In genomic region chr6:170584954-170585498, GRCh38 we compare ENCODE assay signal across 8 cellular contexts. TPM values are rescaled to one million over a fixed set of nuclear protein-coding genes. Genes with fewer than 3 reads are reported as not detected.
DNase-seq lines count a peak whose midpoint lies in the region; ATAC-seq and TF ChIP-seq lines count a peak whose summit lies in the region.

No MANE protein-coding gene starts in this region.

- in situ Hi-C loops in G401 (cut with HindIII; ENCODE audit: low sequenced_read_pairs), result no loop called here

- peak overlapping the region; percentile 73 to 99 for H3K4me3 ChIP-seq in DND-41 (ENCODE audit: low read depth in 1 of 2, low read length in 2 of 2)
- H3K4me3 ChIP-seq in LNCaP clone FGC (ENCODE audit: low read depth, low read length), result peak overlapping the region; percentile 81
- peak overlapping the region; percentile 93 for H3K4me3 ChIP-seq in colonic mucosa
- H3K4me3 ChIP-seq in muscle layer of duodenum (ENCODE audit: low read depth in 1 of 2, low read length in 2 of 2), result peak overlapping the region; percentile 92 to 97

- peaks cover 36% of the 10 kb centered on the region for H3K36me3 ChIP-seq in DND-41 (ENCODE audit: insufficient read depth, low read length)
- H3K36me3 ChIP-seq in colonic mucosa, result no peaks in the 10 kb centered on the region
- peaks cover 12 to 20% of the 10 kb centered on the region in 2 donors for H3K36me3 ChIP-seq in muscle layer of duodenum (ENCODE audit: control insufficient read depth in 1 of 2, insufficient read depth in 2 of 2, low read length in 2 of 2)

- TF ChIP-seq CTCF in DND-41 (IDR thresholded peaks at IDR 0.05; ENCODE audit: borderline replicate concordance, extremely low read depth, low read length, poor library complexity, severe bottlenecking), result no peak
- no peak for TF ChIP-seq CTCF in LNCaP clone FGC (IDR thresholded peaks at IDR 0.05; ENCODE audit: control insufficient read depth, extremely low read depth, insufficient read depth)
- no peak for TF ChIP-seq CTCF in colonic mucosa (IDR thresholded peaks at IDR 0.05)

- H3K4me2 ChIP-seq in DND-41 (ENCODE audit: insufficient read depth, low read length), result peak overlapping the region; percentile 80

- peak overlapping the region; percentile 97 for H2AFZ ChIP-seq in DND-41 (ENCODE audit: low read depth, low read length)

- intact Hi-C loops in colonic mucosa (cut with DNase I), result no loop called here

- DNase-seq in DND-41 (no peak), LNCaP clone FGC (ENCODE audit: low read depth) (no peak), colonic mucosa (no peak), G401 (ENCODE audit: low spot score) (no peak), NCI-H82 (lab: John Stamatoyannopoulos, UW) (no peak)

- ATAC-seq in DND-41 (ENCODE audit: insufficient read depth, low read depth), result no peak
- ATAC-seq in GM21529 (IDR thresholded peaks at IDR 0.05; ENCODE audit: unreplicated experiment), result peak; percentile 30
- no peak for ATAC-seq in HG03139 (IDR thresholded peaks at IDR 0.05; ENCODE audit: unreplicated experiment)

- H3K9me3 ChIP-seq in DND-41 (ENCODE audit: insufficient read depth, low read length, severe bottlenecking), result peaks cover 3% of the 10 kb centered on the region
- H3K9me3 ChIP-seq in colonic mucosa, result no peaks in the 10 kb centered on the region
- H3K9me3 ChIP-seq in muscle layer of duodenum (ENCODE audit: control insufficient read depth in 1 of 2, low read length in 2 of 2), result no peaks in the 10 kb centered on the region

- H3K9ac ChIP-seq in DND-41 (ENCODE audit: low read depth, low read length), result peak overlapping the region; percentile 88
- peak overlapping the region; percentile 48 to 80 for H3K9ac ChIP-seq in colonic mucosa (ENCODE audit: low read depth in 2 of 2, low read length in 2 of 2)

- H3K4me1 ChIP-seq in DND-41 (ENCODE audit: insufficient read depth, low read length) (peaks cover 28% of the 10 kb centered on the region), colonic mucosa (peaks cover 6% of the 10 kb centered on the region), muscle layer of duodenum (ENCODE audit: control insufficient read depth in 1 of 2, insufficient read depth in 2 of 2, low read length in 2 of 2) (peaks cover 5 to 16% of the 10 kb centered on the region in 2 donors)

- H3K27me3 ChIP-seq in DND-41 (ENCODE audit: insufficient read depth, low read length, poor library complexity) (no peaks in the 10 kb centered on the region), colonic mucosa (no peaks in the 10 kb centered on the region), muscle layer of duodenum (ENCODE audit: low read depth, low read length) (no peaks in the 10 kb centered on the region)

- H3K27ac ChIP-seq in DND-41 (ENCODE audit: low read length), result peak overlapping the region; percentile 84
- H3K27ac ChIP-seq in colonic mucosa, result peak overlapping the region; percentile 81
- H3K27ac ChIP-seq in muscle layer of duodenum (ENCODE audit: low read length), result peak overlapping the region; percentile 78

- H3K79me2 ChIP-seq in DND-41 (ENCODE audit: insufficient read depth, low read length), result peaks cover 34% of the 10 kb centered on the region

- peaks cover 9% of the 10 kb centered on the region; the same call in 1 of the 2 replicates for H4K20me1 ChIP-seq in DND-41 (ENCODE audit: insufficient read depth, low read length)

RNA-seq across cellular contexts. Expression of gene PDCD2, which starts 0.6 kb away (rescaled TPM):
- 10 to 100 TPM; 46.7 to 61.5 TPM for total RNA-seq in colonic mucosa
- 131 and 158 TPM in 2 replicates for total RNA-seq in G401 (2014; rRNA removed; shearing (Covaris generic))

RNA-seq across cellular contexts. Expression of gene TBP, which starts 30.9 kb away (rescaled TPM):
- 10 to 100 TPM; 11.7 to 13.4 TPM for total RNA-seq in colonic mucosa
- 32.8 and 37.8 TPM in 2 replicates for total RNA-seq in G401 (2014; rRNA removed; shearing (Covaris generic))

RNA-seq across cellular contexts. Expression of gene PSMB1, which starts 31.9 kb away (rescaled TPM):
- total RNA-seq in colonic mucosa, result 100 to 1,000 TPM; 140 to 172 TPM
- 829 and 913 TPM in 2 replicates for total RNA-seq in G401 (2014; rRNA removed; shearing (Covaris generic))
